In the genomic region with DNA sequence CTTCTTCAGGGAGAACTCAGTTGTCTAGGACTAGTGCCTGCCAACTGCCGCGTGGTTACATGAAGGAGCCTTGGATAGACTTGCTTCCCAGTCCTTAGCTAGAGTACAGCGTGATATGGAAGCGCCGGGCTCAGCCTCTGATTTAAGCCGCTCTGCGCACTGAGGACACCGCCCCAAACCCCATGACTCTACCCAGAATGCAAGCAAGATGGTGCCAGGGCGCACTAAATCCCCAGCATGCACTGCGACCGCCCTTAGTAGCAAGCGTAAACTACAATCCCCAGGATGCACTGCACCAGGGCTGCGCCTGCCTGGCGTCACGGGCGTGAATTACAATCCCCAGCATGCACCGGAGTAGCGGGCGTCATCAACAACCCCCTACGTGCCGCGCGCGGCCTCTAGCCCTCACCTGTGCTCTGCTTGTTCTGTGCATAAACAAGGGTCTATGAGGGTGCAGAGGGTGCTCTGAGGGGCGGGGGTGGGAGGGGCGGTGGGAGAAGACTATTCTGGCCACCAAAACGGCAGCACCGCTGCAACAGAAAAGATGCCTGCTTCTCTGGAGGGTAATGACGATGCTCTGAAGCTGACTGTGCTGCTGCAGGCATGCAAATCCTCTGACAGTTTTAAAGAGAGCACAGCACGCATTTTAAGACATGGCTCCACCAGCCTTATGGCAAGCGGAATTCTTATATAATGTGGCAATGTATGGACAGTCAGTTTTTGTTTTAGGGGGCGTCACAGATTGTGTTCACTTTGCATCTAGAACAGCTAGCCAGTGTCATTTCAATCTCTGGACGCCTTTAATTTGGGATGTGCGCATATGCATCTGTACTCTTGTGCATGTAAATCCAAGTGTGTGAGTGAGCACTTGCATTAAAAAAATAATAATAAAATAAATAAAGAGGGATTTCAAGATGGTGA, we compare ENCODE assay signal across 8 cellular contexts.
DNase-seq lines count a peak whose midpoint lies in the region; ATAC-seq and TF ChIP-seq lines count a peak whose summit lies in the region.

No MANE protein-coding gene starts in this region.

- DNase-seq in COR-L47 (lab: John Stamatoyannopoulos, UW) (peak; percentile 88), SK-N-DZ (ENCODE audit: low spot score) (peak; percentile 97), glutamatergic neuron (peak; percentile 94), omental fat pad (ENCODE audit: low spot score) (peak; percentile 64), suprapubic skin (ENCODE audit: low spot score in 2 of 2) (peak; percentile 90 to 92)
- peak; percentile 92 for DNase-seq in activated naive CD4-positive, alpha-beta T cell treated with anti-CD3 and anti-CD28 coated beads, Interleukin-2, amount 50 U/mL, for 16 hours

- TF ChIP-seq POLR2A in suprapubic skin (IDR thresholded peaks at IDR 0.05) = no peak

- TF ChIP-seq CTCF in glutamatergic neuron (IDR thresholded peaks at IDR 0.05; ENCODE audit: partially characterized antibody, unreplicated experiment) = no peak
- TF ChIP-seq CTCF in omental fat pad (IDR thresholded peaks at IDR 0.05) = no peak
- TF ChIP-seq CTCF in suprapubic skin (IDR thresholded peaks at IDR 0.05) = no peak

- H3K9ac ChIP-seq in HUES6 (ENCODE audit: low read length) = no peak overlapping the region

- H3K36me3 ChIP-seq in HUES6 (ENCODE audit: control insufficient read depth, insufficient read depth, low read length) (no peaks in the 10 kb centered on the region), suprapubic skin (no peaks in the 10 kb centered on the region)

- no peaks in the 10 kb centered on the region for H3K9me3 ChIP-seq in HUES6 (ENCODE audit: control insufficient read depth, insufficient read depth, low read depth, low read length)
- no peaks in the 10 kb centered on the region for H3K9me3 ChIP-seq in suprapubic skin

- H3K4me1 Mint-ChIP-seq in glutamatergic neuron (ENCODE audit: low read depth, unreplicated experiment) = peaks cover 11% of the 10 kb centered on the region

- peak; percentile 100 for ATAC-seq in GM21390 (IDR thresholded peaks at IDR 0.05; ENCODE audit: unreplicated experiment)
- ATAC-seq in omental fat pad (ENCODE audit: low FRiP score) = peak; percentile 96

- H3K27me3 ChIP-seq in HUES6 (ENCODE audit: control insufficient read depth, insufficient read depth, low read length) = 0 out of 2 replicates have a peak, but pooled peaks cover 3% of the 10 kb centered on the region
- H3K27me3 ChIP-seq in suprapubic skin = no peaks in the 10 kb centered on the region

- peak overlapping the region; percentile 90 for H3K27ac Mint-ChIP-seq in glutamatergic neuron (ENCODE audit: unreplicated experiment)

- 14% methylated on average over 25 of the region's 34 CpGs for WGBS in suprapubic skin

- peaks cover 3% of the 10 kb centered on the region for H3K9me3 Mint-ChIP-seq in glutamatergic neuron (ENCODE audit: unreplicated experiment)

- H3K4me3 ChIP-seq in HUES6 (ENCODE audit: low read depth, low read length) = peak overlapping the region; percentile 51
- peak overlapping the region; percentile 48 for H3K4me3 ChIP-seq in suprapubic skin

- H3K27ac ChIP-seq in HUES6 (ENCODE audit: low read depth, low read length) (no peak overlapping the region), suprapubic skin (no peak overlapping the region)

- H3K4me3 Mint-ChIP-seq in glutamatergic neuron (ENCODE audit: unreplicated experiment) = peak overlapping the region; percentile 85

- peaks cover 2% of the 10 kb centered on the region for H3K27me3 Mint-ChIP-seq in glutamatergic neuron (ENCODE audit: unreplicated experiment)

- 0 out of 2 replicates have a peak, but pooled peaks cover 2% of the 10 kb centered on the region for H3K4me1 ChIP-seq in HUES6 (ENCODE audit: control insufficient read depth, insufficient read depth, low read length)
- peaks cover 9% of the 10 kb centered on the region for H3K4me1 ChIP-seq in suprapubic skin

- TF ChIP-seq EP300 in suprapubic skin (IDR thresholded peaks at IDR 0.05) = no peak

- no peaks in the 10 kb centered on the region for H3K36me3 Mint-ChIP-seq in glutamatergic neuron (ENCODE audit: unreplicated experiment)
